In the genomic region with DNA sequence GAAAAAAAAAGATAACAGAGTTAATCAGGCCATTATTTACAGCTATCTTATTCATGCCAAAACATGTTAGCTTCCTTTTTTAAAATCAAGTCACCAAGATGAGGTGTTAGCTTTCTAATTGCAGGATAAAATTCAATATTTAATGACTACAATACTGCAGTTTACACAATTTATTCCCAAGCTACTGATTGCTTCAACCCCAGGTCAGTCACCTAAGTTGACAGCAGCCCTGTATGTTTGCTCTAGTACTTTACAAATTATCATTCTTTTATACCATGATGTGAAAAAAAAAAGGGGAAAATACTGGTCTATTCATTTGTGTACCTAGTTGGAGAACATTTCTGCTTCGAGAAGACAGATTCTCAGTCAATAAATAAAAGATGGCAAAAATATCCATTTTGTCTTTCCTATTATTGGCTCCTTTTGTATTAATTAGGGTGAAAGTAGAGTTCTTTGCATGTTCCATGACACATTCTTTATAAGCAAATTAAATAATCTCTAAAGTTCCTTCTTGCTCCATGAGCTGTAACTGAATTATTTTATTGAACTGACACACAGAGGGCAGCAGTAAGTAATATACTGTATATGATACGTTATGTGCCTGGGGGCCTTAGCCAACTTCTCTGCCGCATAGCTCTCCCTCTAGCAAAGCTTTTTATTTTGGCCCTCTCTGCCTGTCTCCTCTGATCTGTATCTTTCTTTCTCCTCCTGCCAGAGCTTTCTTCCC, we compare ENCODE assay signal across 17 cellular contexts.
"Had no signal": no experiment of that assay in that cellular context is flagged by ENCODE, and none has a peak within 500 bp of the region (broad histone marks: within the 10 kb centered on the region; RNA-seq: fewer than 3 reads in every experiment).

No MANE protein-coding gene starts in this region.

- DNase-seq: activated CD4-positive, alpha-beta T cell treated with anti-CD3 and anti-CD28 coated beads for 1 hour; activated effector memory CD4-positive, alpha-beta T cell treated with anti-CD3 and anti-CD28 coated beads, Interleukin-2, amount 50 U/mL, for 16 hours; activated naive CD4-positive, alpha-beta T cell treated with anti-CD3 and anti-CD28 coated beads, Interleukin-2, amount 50 U/mL, for 16 hours; activated T-cell treated with anti-CD3 and anti-CD28 coated beads, Interleukin-2, amount 50 U/mL, for 72 hours; effector CD8-positive, alpha-beta T cell; islet precursor cell; mammary epithelial cell; occipital lobe; posterior cingulate gyrus; stimulated activated CD4-positive, alpha-beta T cell treated with anti-CD3 and anti-CD28 coated beads, Interleukin-1b, Interleukin-23, amount 100 ng/mL, for 48 hours; T-helper 2 cell; WERI-Rb-1 had no signal

- H3K4me1 ChIP-seq: ascending aorta, tibial nerve had no signal

- H3K4me3 ChIP-seq: ascending aorta, esophagus muscularis mucosa, hepatocyte, tibial nerve had no signal

- H3K9me3 Mint-ChIP-seq: activated T-cell treated with anti-CD3 and anti-CD28 coated beads, Interleukin-2, amount 50 U/mL, for 72 hours; stimulated activated naive CD8-positive, alpha-beta T cell treated with anti-CD3 and anti-CD28 coated beads, Interleukin-15, Interleukin-2, amounts not matched to agents 100 ng/mL and 50 ng/mL, for 24 hours had no signal

- H3K27ac Mint-ChIP-seq: stimulated activated naive CD8-positive, alpha-beta T cell treated with anti-CD3 and anti-CD28 coated beads, Interleukin-15, Interleukin-2, amounts not matched to agents 100 ng/mL and 50 ng/mL, for 24 hours had no signal

- H3K4me3 Mint-ChIP-seq: activated T-cell treated with anti-CD3 and anti-CD28 coated beads, Interleukin-2, amount 50 U/mL, for 72 hours; stimulated activated naive CD8-positive, alpha-beta T cell treated with anti-CD3 and anti-CD28 coated beads, Interleukin-15, Interleukin-2, amounts not matched to agents 100 ng/mL and 50 ng/mL, for 24 hours had no signal

- H3K27me3 ChIP-seq: ascending aorta, esophagus muscularis mucosa, hepatocyte, tibial nerve had no signal

- H3K36me3 ChIP-seq: ascending aorta, esophagus muscularis mucosa, tibial nerve, WERI-Rb-1 had no signal

- H3K27me3 Mint-ChIP-seq: stimulated activated naive CD8-positive, alpha-beta T cell treated with anti-CD3 and anti-CD28 coated beads, Interleukin-15, Interleukin-2, amounts not matched to agents 100 ng/mL and 50 ng/mL, for 24 hours had no signal

- H3K9me3 ChIP-seq: ascending aorta, esophagus muscularis mucosa, tibial nerve had no signal

- ATAC-seq: activated T-cell treated with anti-CD3 and anti-CD28 coated beads, Interleukin-2, amount 50 U/mL, for 72 hours had no signal

- H3K27ac ChIP-seq: ascending aorta, esophagus muscularis mucosa, hepatocyte, tibial nerve, WERI-Rb-1 had no signal
